Comparison of ENCODE assay signal across 23 cellular contexts in genomic region chr19:16048583-16048982, GRCh38. TPM values are rescaled to one million over a fixed set of nuclear protein-coding genes. Genes with fewer than 3 reads are reported as not detected.
DNase-seq lines count a peak whose midpoint lies in the region; ATAC-seq and TF ChIP-seq lines count a peak whose summit lies in the region.
"Had no signal": no experiment of that assay in that cellular context is flagged by ENCODE, and none has a peak within 500 bp of the region (broad histone marks: within the 10 kb centered on the region; RNA-seq: fewer than 3 reads in every experiment).

No MANE protein-coding gene starts in this region.

- intact Hi-C loops in PC-3 (cut with micrococcal nuclease), result no loop called here

- H3K27ac Mint-ChIP-seq in type B pancreatic cell (peak overlapping the region; percentile 83), WTC11 (no peak overlapping the region)
- H3K27ac Mint-ChIP-seq: CD14-positive monocyte; CD4-positive, alpha-beta memory T cell; GM23338; HFFc6 had no signal

- no peaks in the 10 kb centered on the region for H3K27me3 ChIP-seq in H7 (ENCODE audit: control insufficient read depth, insufficient read depth, low read length)
- no peaks in the 10 kb centered on the region for H3K27me3 ChIP-seq in PC-3 (ENCODE audit: low read length)
- H3K27me3 ChIP-seq: BE2C; BLaER1 treated with 17β-estradiol and CSF1 and Interleukin-3, amounts not matched to agents 10 nM and 100 nM had no signal

- no peak overlapping the region for H3K4me2 ChIP-seq in PC-3 (ENCODE audit: low read length)
- H3K4me2 ChIP-seq: A549; BLaER1 treated with 17β-estradiol and CSF1 and Interleukin-3, amounts not matched to agents 10 nM and 100 nM; GM23338 had no signal

- no peaks in the 10 kb centered on the region for H3K4me1 ChIP-seq in PC-3 (ENCODE audit: insufficient read depth, low read length)
- H3K4me1 ChIP-seq: A549, BE2C, HAP-1 had no signal

- H3K9me2 ChIP-seq in PC-3 (replicated peaks; ENCODE audit: low read length), result no peaks in the 10 kb centered on the region

- H3K4me1 Mint-ChIP-seq in type B pancreatic cell (ENCODE audit: unreplicated experiment), result no peaks in the 10 kb centered on the region
- no peaks in the 10 kb centered on the region for H3K4me1 Mint-ChIP-seq in WTC11
- H3K4me1 Mint-ChIP-seq: CD14-positive monocyte, GM23338 had no signal

- no peaks in the 10 kb centered on the region for H4K20me1 ChIP-seq in PC-3 (ENCODE audit: low read length)
- H4K20me1 ChIP-seq: BLaER1 treated with 17β-estradiol and CSF1 and Interleukin-3, amounts not matched to agents 10 nM and 100 nM had no signal

- no TSS peak for BruUV-seq in PC-3 (replicated peaks; lab: Mats Ljungman, UMichigan)

- H3K9me3 Mint-ChIP-seq in type B pancreatic cell (no peaks in the 10 kb centered on the region), WTC11 (peaks cover 17% of the 10 kb centered on the region)
- H3K9me3 Mint-ChIP-seq: HFFc6 had no signal

- H3K9me3 ChIP-seq in PC-3 (ENCODE audit: low read length), result no peaks in the 10 kb centered on the region
- H3K9me3 ChIP-seq: A549, BE2C, HAP-1 had no signal

- H3K36me3 ChIP-seq in H7 (replicated peaks; ENCODE audit: control insufficient read depth, insufficient read depth, low read length), result no peaks in the 10 kb centered on the region
- H3K36me3 ChIP-seq in PC-3 (ENCODE audit: low read depth, low read length), result no peaks in the 10 kb centered on the region
- H3K36me3 ChIP-seq: BE2C; BLaER1 treated with 17β-estradiol and CSF1 and Interleukin-3, amounts not matched to agents 10 nM and 100 nM; HAP-1 had no signal

- H3F3A ChIP-seq in PC-3 (ENCODE audit: low read length, unreplicated experiment), result no peaks in the 10 kb centered on the region

- H3K4me3 Mint-ChIP-seq in type B pancreatic cell (peak overlapping the region; percentile 68), WTC11 (no peak overlapping the region)
- H3K4me3 Mint-ChIP-seq: CD14-positive monocyte; CD4-positive, alpha-beta memory T cell; GM23338; HFFc6 had no signal

- no peaks in the 10 kb centered on the region for H3K79me2 ChIP-seq in PC-3 (ENCODE audit: low read length)

- ATAC-seq in PC-3 (no peak), WTC11 (no peak)
- ATAC-seq: A549, GM23338 had no signal

- no peak overlapping the region for H3K27ac ChIP-seq in PC-3 (ENCODE audit: low read length)
- H3K27ac ChIP-seq: A549; BLaER1 treated with 17β-estradiol and CSF1 and Interleukin-3, amounts not matched to agents 10 nM and 100 nM had no signal

- TF ChIP-seq CTCF in PC-3 (conservative IDR thresholded peaks at IDR 0.05; ENCODE audit: low read depth, low read length) (no peak), epithelial cell of esophagus (IDR thresholded peaks at IDR 0.05; ENCODE audit: insufficient read depth, low read depth, low read length, missing control alignments) (no peak), type B pancreatic cell (conservative IDR thresholded peaks at IDR 0.05) (no peak), WTC11 (IDR thresholded peaks at IDR 0.05) (no peak)

- DNase-seq in H7 (peak; percentile 4), PC-3 (peak; percentile 29), epithelial cell of esophagus (ENCODE audit: low read depth) (peak; percentile 17), type B pancreatic cell (ENCODE audit: extremely low spot score, unreplicated experiment) (no peak), WTC11 (ENCODE audit: low spot score) (no peak), NCI-H1436 (lab: John Stamatoyannopoulos, UW) (no peak), CD1c-positive myeloid dendritic cell (ENCODE audit: extremely low spot score) (no peak)
- DNase-seq: 8988T; ACHN; AML-193; BE2C; Calu3; CD4-positive, alpha-beta memory T cell; COR-L47; DMS53; DMS79 treated with DMSO at 0.1 percent for 48 hours; GF-D8; HFFc6 had no signal

- peaks cover 3% of the 10 kb centered on the region for H3K27me3 Mint-ChIP-seq in type B pancreatic cell
- no peaks in the 10 kb centered on the region; the same call in 1 of the 2 replicates for H3K27me3 Mint-ChIP-seq in WTC11 (ENCODE audit: low read depth)
- H3K27me3 Mint-ChIP-seq: CD4-positive, alpha-beta memory T cell had no signal

- POLR2A ChIA-PET in PC-3 (lab: Charles Lee; ENCODE audit: unreplicated experiment) (no interaction called here), WTC11 (lab: Charles Lee) (no interaction called here)

- H3K36me3 Mint-ChIP-seq in type B pancreatic cell (no peaks in the 10 kb centered on the region), WTC11 (no peaks in the 10 kb centered on the region)
- H3K36me3 Mint-ChIP-seq: CD14-positive monocyte; CD4-positive, alpha-beta memory T cell had no signal

- no peak overlapping the region for H2AFZ ChIP-seq in PC-3 (ENCODE audit: low read length)
- H2AFZ ChIP-seq: GM23338 had no signal

- H3K4me3 ChIP-seq in H7 (ENCODE audit: insufficient read depth, low read depth, low read length) (no peak overlapping the region), PC-3 (ENCODE audit: low read length) (no peak overlapping the region), epithelial cell of esophagus (ENCODE audit: low read length) (no peak overlapping the region)
- H3K4me3 ChIP-seq: A549; BLaER1 treated with 17β-estradiol and CSF1 and Interleukin-3, amounts not matched to agents 10 nM and 100 nM; GM23338; HAP-1 had no signal

- CTCF ChIA-PET in PC-3 (lab: Charles Lee), result no interaction called here
- CTCF ChIA-PET in WTC11 (lab: Charles Lee), result interaction anchor here (1.4 to 3.5 kb wide), 2 partner anchors 14 to 137 kb away, joined by 4 to 11 read pairs; partner anchors contain the start of gene FAM32A

- H3K9ac ChIP-seq in PC-3 (ENCODE audit: low read length), result no peak overlapping the region
- H3K9ac ChIP-seq: BLaER1 treated with 17β-estradiol and CSF1 and Interleukin-3, amounts not matched to agents 10 nM and 100 nM had no signal

TF ChIP-seq in WTC11, 78 proteins besides CTCF, POLR2A, EP300 and RAD21 (continues in another document):
- TF ChIP-seq ATF6 (CRISPR knock-in tag; IDR thresholded peaks at IDR 0.05) (no peak), TP53 (CRISPR knock-in tag; IDR thresholded peaks at IDR 0.05) (no peak), CREM (CRISPR knock-in tag; IDR thresholded peaks at IDR 0.05) (no peak), TCF7 (CRISPR knock-in tag; IDR thresholded peaks at IDR 0.05; ENCODE audit: low read depth) (no peak), NR3C1 (CRISPR knock-in tag; conservative IDR thresholded peaks at IDR 0.05; ENCODE audit: low read depth) (no peak), FOXP1 (CRISPR knock-in tag; IDR thresholded peaks at IDR 0.05; ENCODE audit: borderline replicate concordance) (no peak), GABPB1 (CRISPR knock-in tag; IDR thresholded peaks at IDR 0.05) (no peak), E2F4 (CRISPR knock-in tag; IDR thresholded peaks at IDR 0.05; ENCODE audit: borderline replicate concordance, low read depth) (no peak), JUN (CRISPR knock-in tag; IDR thresholded peaks at IDR 0.05) (no peak), ELF4 (CRISPR knock-in tag; IDR thresholded peaks at IDR 0.05; ENCODE audit: low read depth) (no peak), RELA (CRISPR knock-in tag; IDR thresholded peaks at IDR 0.05; ENCODE audit: borderline replicate concordance) (no peak), SOX15 (CRISPR knock-in tag; IDR thresholded peaks at IDR 0.05) (no peak), ZNF423 (CRISPR knock-in tag; IDR thresholded peaks at IDR 0.05) (no peak), ZNF396 (CRISPR knock-in tag; IDR thresholded peaks at IDR 0.05; ENCODE audit: borderline replicate concordance) (no peak)

RNA-seq across cellular contexts. Expression of gene TPM4, which starts 27.7 kb away (rescaled TPM):
- total RNA-seq in H7 (2014; rRNA removed; shearing (Covaris generic)), result 429 and 498 TPM in 2 replicates
- 135 and 167 TPM in 2 replicates for total RNA-seq in PC-3 (2014; rRNA removed)
- 425 and 472 TPM in 2 replicates for total RNA-seq in type B pancreatic cell (ENCODE audit: low replicate concordance)
- total RNA-seq in WTC11 (2021), result 302 to 327 TPM (median 323 TPM) in 3 replicates

Comparison
In these comparisons a context has a peak if more than half of its experiments do, and no peak if none do; other contexts are left out.
1. DNase-seq: peak in H7 (single experiment), PC-3 (single experiment) and epithelial cell of esophagus (single experiment); none in type B pancreatic cell (single experiment), WTC11 (single experiment), NCI-H1436 (single experiment) and CD1c-positive myeloid dendritic cell (single experiment).